In the genomic region with DNA sequence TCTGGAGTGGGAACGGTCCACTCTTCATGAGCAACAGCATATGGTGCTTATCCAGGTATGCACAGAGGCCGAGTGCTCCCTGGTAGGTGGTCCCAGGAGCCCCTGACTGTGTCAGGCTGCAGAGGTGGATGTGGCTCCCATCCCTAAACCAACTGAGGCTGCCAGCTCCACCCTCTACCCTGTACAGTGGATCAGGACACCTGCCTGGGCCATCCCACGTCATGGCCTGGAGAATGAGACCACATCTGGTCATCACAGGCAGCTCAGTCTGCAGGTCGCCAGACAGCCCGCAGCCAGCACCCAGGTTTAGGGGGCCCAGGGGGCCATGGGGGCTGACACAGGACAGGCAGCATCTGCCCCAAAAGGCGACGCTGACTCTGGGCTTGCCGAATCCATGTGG, we compare ENCODE assay signal across 21 cellular contexts.
DNase-seq lines count a peak whose midpoint lies in the region; ATAC-seq, FAIRE-seq and TF ChIP-seq lines count a peak whose summit lies in the region.
"Had no signal": no experiment of that assay in that cellular context is flagged by ENCODE, and none has a peak within 500 bp of the region (broad histone marks: within the 10 kb centered on the region; RNA-seq: fewer than 3 reads in every experiment).

No MANE protein-coding gene starts in this region.

- H3K4me1 ChIP-seq in Panc1 (ENCODE audit: control insufficient read depth, insufficient read depth, low read length) (no peaks in the 10 kb centered on the region), esophagus muscularis mucosa (no peaks in the 10 kb centered on the region)
- H3K4me1 ChIP-seq: BLaER1 treated with 17β-estradiol and CSF1 and Interleukin-3, amounts not matched to agents 10 nM and 100 nM had no signal

- TF ChIP-seq POLR2A in esophagus muscularis mucosa (IDR thresholded peaks at IDR 0.05; ENCODE audit: low read depth), result no peak

- intact Hi-C loops in Panc1 (cut with micrococcal nuclease; ENCODE audit: unreplicated experiment), result no loop called here
- intact Hi-C loops in esophagus muscularis mucosa (cut with DNase I), result no loop called here

- DNase-seq in Panc1 (ENCODE audit: low read depth, low spot score) (no peak), esophagus muscularis mucosa (ENCODE audit: extremely low spot score) (peak; percentile 89), RCC 7860 (ENCODE audit: low spot score) (no peak)
- DNase-seq: CD8-positive, alpha-beta T cell; DMS 273 treated with DMSO at 0.1 percent for 48 hours; DMS53; DND-41; EL; GM23248; H7; HFFc6; IMR-90 had no signal

- H3K36me3 Mint-ChIP-seq in stimulated activated memory B cell treated with anti-CD40 and anti-IgM and Interleukin-4, amounts not matched to agents 10 μg/mL and 1 μg/mL and 100 μg/mL, for 72 hours, result no peaks in the 10 kb centered on the region
- H3K36me3 Mint-ChIP-seq: CD8-positive, alpha-beta T cell had no signal

- FAIRE-seq in RCC 7860 (lab: Jason Lieb, UNC), result no peak
- FAIRE-seq: GM12878, GM19239, K562 had no signal

- 0 out of 2 replicates have a peak, but pooled peaks have one; percentile 8 for ATAC-seq in Panc1
- ATAC-seq in stimulated activated memory B cell treated with anti-CD40 and anti-IgM and Interleukin-4, amounts not matched to agents 10 μg/mL and 1 μg/mL and 100 μg/mL, for 72 hours, result peak; percentile 21
- no peak for ATAC-seq in HG02623 (IDR thresholded peaks at IDR 0.05; ENCODE audit: unreplicated experiment)
- no peak for ATAC-seq in HG02970 (IDR thresholded peaks at IDR 0.05; ENCODE audit: low FRiP score, unreplicated experiment)
- ATAC-seq: CD8-positive, alpha-beta T cell; GM12878; HCT116 had no signal

- H3K4me3 ChIP-seq in Panc1 (ENCODE audit: low read depth in 2 of 2, low read length in 2 of 2) (no peak overlapping the region), esophagus muscularis mucosa (no peak overlapping the region)
- H3K4me3 ChIP-seq: BLaER1 treated with 17β-estradiol and CSF1 and Interleukin-3, amounts not matched to agents 10 nM and 100 nM; GM12878; GM23248; K562 had no signal

- no TSS peak for BruUV-seq in Panc1 (replicated peaks; lab: Mats Ljungman, UMichigan)

- WGBS in esophagus muscularis mucosa, result no CpG with 5 or more reads among the region's 8 CpGs

- H3K27ac ChIP-seq in Panc1 (ENCODE audit: low read length) (no peak overlapping the region), esophagus muscularis mucosa (replicated peaks in 1 of 4) (no peak overlapping the region)
- H3K27ac ChIP-seq: BLaER1 treated with 17β-estradiol and CSF1 and Interleukin-3, amounts not matched to agents 10 nM and 100 nM; GM23248 had no signal

- POLR2A ChIA-PET in Panc1 (lab: Charles Lee), result no interaction called here

- H3K9me3 ChIP-seq in Panc1 (ENCODE audit: control insufficient read depth, insufficient read depth, low read depth, low read length) (no peaks in the 10 kb centered on the region), esophagus muscularis mucosa (no peaks in the 10 kb centered on the region)

- H3K27me3 ChIP-seq in Panc1 (ENCODE audit: control insufficient read depth, insufficient read depth, low read length) (no peaks in the 10 kb centered on the region), esophagus muscularis mucosa (peaks cover 0 to 16% (median 0%) of the 10 kb centered on the region in 4 donors)
- H3K27me3 ChIP-seq: BLaER1 treated with 17β-estradiol and CSF1 and Interleukin-3, amounts not matched to agents 10 nM and 100 nM had no signal

- H3K36me3 ChIP-seq in Panc1 (ENCODE audit: control insufficient read depth, insufficient read depth, low read length) (no peaks in the 10 kb centered on the region), esophagus muscularis mucosa (no peaks in the 10 kb centered on the region)
- H3K36me3 ChIP-seq: BLaER1 treated with 17β-estradiol and CSF1 and Interleukin-3, amounts not matched to agents 10 nM and 100 nM had no signal

- H3K27me3 Mint-ChIP-seq in stimulated activated memory B cell treated with anti-CD40 and anti-IgM and Interleukin-4, amounts not matched to agents 10 μg/mL and 1 μg/mL and 100 μg/mL, for 72 hours, result peaks cover 38% of the 10 kb centered on the region

- H3K9me3 Mint-ChIP-seq in stimulated activated memory B cell treated with anti-CD40 and anti-IgM and Interleukin-4, amounts not matched to agents 10 μg/mL and 1 μg/mL and 100 μg/mL, for 72 hours, result no peaks in the 10 kb centered on the region
- H3K9me3 Mint-ChIP-seq: CD8-positive, alpha-beta T cell had no signal

- no peak overlapping the region for H3K4me3 Mint-ChIP-seq in stimulated activated memory B cell treated with anti-CD40 and anti-IgM and Interleukin-4, amounts not matched to agents 10 μg/mL and 1 μg/mL and 100 μg/mL, for 72 hours
- H3K4me3 Mint-ChIP-seq: B cell; CD8-positive, alpha-beta T cell; HFFc6 had no signal

- H3K27ac Mint-ChIP-seq in stimulated activated memory B cell treated with anti-CD40 and anti-IgM and Interleukin-4, amounts not matched to agents 10 μg/mL and 1 μg/mL and 100 μg/mL, for 72 hours, result no peak overlapping the region
- H3K27ac Mint-ChIP-seq: B cell; CD8-positive, alpha-beta T cell; HFFc6 had no signal

- CTCF ChIA-PET in Panc1 (lab: Charles Lee), result no interaction called here

- no peaks in the 10 kb centered on the region for H3K4me1 Mint-ChIP-seq in stimulated activated memory B cell treated with anti-CD40 and anti-IgM and Interleukin-4, amounts not matched to agents 10 μg/mL and 1 μg/mL and 100 μg/mL, for 72 hours
- H3K4me1 Mint-ChIP-seq: B cell had no signal

- in situ Hi-C loops in Panc1 (cut with HindIII; ENCODE audit: low pct_unique_long_range_greater_than_20kb, low sequenced_read_pairs), result no loop called here

- no peak for TF ChIP-seq CTCF in Panc1 (IDR thresholded peaks at IDR 0.05)
- TF ChIP-seq CTCF in esophagus muscularis mucosa (IDR thresholded peaks at IDR 0.05), result no peak

- TF ChIP-seq EP300 in esophagus muscularis mucosa (IDR thresholded peaks at IDR 0.05), result no peak

Comparison
In these comparisons a context has a peak if more than half of its experiments do, and no peak if none do; other contexts are left out.
1. ATAC-seq: peak in Panc1 (single experiment) and stimulated activated memory B cell treated with anti-CD40 and anti-IgM and Interleukin-4, amounts not matched to agents 10 μg/mL and 1 μg/mL and 100 μg/mL, for 72 hours (single experiment); none in HG02623 (single experiment) and HG02970 (single experiment).